ENCODE assay signal across 2 cellular contexts in the genomic region with DNA sequence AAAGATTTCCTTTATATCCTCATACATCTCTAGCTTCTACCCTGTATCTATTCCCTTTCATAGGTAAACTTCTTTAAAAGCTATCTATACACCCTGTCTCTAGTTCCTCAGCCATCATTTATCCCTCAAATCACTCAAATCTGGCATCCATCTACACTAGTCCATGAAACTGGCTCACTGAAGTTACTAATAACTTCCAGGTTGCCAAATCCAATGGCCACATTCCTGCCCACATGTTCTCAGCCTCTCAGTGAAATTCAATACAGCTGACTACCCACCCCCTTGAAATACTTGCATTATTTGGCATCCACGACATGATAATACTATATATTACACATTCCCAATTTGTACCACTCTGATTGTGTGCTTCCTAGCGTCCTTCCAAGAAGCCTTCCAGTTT.
TF ChIP-seq lines count a peak whose summit lies in the region.

No MANE protein-coding gene starts in this region.

TF ChIP-seq in GM23338, 12 proteins besides CTCF, POLR2A, EP300 and RAD21 (continues in another document):
- TF ChIP-seq EZH2 (IDR thresholded peaks at IDR 0.05; ENCODE audit: low read depth, unreplicated experiment) (no peak), JUNB (IDR thresholded peaks at IDR 0.05; ENCODE audit: unreplicated experiment) (no peak), ZNF331 (CRISPR knock-in tag; IDR thresholded peaks at IDR 0.05; ENCODE audit: low read depth) (no peak), POLR2AphosphoS5 (IDR thresholded peaks at IDR 0.05; ENCODE audit: low read depth) (no peak), CREB1 (CRISPR knock-in tag; IDR thresholded peaks at IDR 0.05; ENCODE audit: low read depth) (no peak), NANOG (IDR thresholded peaks at IDR 0.05; ENCODE audit: borderline replicate concordance) (no peak), ZNF114 (CRISPR knock-in tag; IDR thresholded peaks at IDR 0.05) (no peak), REST (IDR thresholded peaks at IDR 0.05; ENCODE audit: unreplicated experiment) (no peak)
- TF ChIP-seq, protein P1, sequence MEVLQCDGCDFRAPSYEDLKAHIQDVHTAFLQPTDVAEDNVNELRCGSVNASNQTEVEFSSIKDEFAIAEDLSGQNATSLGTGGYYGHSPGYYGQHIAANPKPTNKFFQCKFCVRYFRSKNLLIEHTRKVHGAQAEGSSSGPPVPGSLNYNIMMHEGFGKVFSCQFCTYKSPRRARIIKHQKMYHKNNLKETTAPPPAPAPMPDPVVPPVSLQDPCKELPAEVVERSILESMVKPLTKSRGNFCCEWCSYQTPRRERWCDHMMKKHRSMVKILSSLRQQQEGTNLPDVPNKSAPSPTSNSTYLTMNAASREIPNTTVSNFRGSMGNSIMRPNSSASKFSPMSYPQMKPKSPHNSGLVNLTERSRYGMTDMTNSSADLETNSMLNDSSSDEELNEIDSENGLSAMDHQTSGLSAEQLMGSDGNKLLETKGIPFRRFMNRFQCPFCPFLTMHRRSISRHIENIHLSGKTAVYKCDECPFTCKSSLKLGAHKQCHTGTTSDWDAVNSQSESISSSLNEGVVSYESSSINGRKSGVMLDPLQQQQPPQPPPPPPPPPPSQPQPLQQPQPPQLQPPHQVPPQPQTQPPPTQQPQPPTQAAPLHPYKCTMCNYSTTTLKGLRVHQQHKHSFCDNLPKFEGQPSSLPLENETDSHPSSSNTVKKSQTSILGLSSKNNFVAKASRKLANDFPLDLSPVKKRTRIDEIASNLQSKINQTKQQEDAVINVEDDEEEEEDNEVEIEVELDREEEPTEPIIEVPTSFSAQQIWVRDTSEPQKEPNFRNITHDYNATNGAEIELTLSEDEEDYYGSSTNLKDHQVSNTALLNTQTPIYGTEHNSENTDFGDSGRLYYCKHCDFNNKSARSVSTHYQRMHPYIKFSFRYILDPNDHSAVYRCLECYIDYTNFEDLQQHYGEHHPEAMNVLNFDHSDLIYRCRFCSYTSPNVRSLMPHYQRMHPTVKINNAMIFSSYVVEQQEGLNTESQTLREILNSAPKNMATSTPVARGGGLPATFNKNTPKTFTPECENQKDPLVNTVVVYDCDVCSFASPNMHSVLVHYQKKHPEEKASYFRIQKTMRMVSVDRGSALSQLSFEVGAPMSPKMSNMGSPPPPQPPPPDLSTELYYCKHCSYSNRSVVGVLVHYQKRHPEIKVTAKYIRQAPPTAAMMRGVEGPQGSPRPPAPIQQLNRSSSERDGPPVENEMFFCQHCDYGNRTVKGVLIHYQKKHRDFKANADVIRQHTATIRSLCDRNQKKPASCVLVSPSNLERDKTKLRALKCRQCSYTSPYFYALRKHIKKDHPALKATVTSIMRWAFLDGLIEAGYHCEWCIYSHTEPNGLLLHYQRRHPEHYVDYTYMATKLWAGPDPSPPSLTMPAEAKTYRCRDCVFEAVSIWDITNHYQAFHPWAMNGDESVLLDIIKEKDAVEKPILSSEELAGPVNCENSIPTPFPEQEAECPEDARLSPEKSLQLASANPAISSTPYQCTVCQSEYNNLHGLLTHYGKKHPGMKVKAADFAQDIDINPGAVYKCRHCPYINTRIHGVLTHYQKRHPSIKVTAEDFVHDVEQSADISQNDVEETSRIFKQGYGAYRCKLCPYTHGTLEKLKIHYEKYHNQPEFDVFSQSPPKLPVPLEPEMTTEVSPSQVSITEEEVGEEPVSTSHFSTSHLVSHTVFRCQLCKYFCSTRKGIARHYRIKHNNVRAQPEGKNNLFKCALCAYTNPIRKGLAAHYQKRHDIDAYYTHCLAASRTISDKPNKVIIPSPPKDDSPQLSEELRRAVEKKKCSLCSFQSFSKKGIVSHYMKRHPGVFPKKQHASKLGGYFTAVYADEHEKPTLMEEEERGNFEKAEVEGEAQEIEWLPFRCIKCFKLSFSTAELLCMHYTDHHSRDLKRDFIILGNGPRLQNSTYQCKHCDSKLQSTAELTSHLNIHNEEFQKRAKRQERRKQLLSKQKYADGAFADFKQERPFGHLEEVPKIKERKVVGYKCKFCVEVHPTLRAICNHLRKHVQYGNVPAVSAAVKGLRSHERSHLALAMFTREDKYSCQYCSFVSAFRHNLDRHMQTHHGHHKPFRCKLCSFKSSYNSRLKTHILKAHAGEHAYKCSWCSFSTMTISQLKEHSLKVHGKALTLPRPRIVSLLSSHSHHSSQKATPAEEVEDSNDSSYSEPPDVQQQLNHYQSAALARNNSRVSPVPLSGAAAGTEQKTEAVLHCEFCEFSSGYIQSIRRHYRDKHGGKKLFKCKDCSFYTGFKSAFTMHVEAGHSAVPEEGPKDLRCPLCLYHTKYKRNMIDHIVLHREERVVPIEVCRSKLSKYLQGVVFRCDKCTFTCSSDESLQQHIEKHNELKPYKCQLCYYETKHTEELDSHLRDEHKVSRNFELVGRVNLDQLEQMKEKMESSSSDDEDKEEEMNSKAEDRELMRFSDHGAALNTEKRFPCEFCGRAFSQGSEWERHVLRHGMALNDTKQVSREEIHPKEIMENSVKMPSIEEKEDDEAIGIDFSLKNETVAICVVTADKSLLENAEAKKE (CRISPR knock-in tag; IDR thresholded peaks at IDR 0.05), result no peak
- TF ChIP-seq, protein P2, sequence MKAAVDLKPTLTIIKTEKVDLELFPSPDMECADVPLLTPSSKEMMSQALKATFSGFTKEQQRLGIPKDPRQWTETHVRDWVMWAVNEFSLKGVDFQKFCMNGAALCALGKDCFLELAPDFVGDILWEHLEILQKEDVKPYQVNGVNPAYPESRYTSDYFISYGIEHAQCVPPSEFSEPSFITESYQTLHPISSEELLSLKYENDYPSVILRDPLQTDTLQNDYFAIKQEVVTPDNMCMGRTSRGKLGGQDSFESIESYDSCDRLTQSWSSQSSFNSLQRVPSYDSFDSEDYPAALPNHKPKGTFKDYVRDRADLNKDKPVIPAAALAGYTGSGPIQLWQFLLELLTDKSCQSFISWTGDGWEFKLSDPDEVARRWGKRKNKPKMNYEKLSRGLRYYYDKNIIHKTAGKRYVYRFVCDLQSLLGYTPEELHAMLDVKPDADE (IDR thresholded peaks at IDR 0.05), result no peak

TF ChIP-seq in WTC11, 78 proteins besides CTCF, POLR2A, EP300 and RAD21:
- no peak for TF ChIP-seq ATF1 (CRISPR knock-in tag; IDR thresholded peaks at IDR 0.05)
- no peak for TF ChIP-seq ZBTB43 (CRISPR knock-in tag; IDR thresholded peaks at IDR 0.05)
- TF ChIP-seq, protein P3, sequence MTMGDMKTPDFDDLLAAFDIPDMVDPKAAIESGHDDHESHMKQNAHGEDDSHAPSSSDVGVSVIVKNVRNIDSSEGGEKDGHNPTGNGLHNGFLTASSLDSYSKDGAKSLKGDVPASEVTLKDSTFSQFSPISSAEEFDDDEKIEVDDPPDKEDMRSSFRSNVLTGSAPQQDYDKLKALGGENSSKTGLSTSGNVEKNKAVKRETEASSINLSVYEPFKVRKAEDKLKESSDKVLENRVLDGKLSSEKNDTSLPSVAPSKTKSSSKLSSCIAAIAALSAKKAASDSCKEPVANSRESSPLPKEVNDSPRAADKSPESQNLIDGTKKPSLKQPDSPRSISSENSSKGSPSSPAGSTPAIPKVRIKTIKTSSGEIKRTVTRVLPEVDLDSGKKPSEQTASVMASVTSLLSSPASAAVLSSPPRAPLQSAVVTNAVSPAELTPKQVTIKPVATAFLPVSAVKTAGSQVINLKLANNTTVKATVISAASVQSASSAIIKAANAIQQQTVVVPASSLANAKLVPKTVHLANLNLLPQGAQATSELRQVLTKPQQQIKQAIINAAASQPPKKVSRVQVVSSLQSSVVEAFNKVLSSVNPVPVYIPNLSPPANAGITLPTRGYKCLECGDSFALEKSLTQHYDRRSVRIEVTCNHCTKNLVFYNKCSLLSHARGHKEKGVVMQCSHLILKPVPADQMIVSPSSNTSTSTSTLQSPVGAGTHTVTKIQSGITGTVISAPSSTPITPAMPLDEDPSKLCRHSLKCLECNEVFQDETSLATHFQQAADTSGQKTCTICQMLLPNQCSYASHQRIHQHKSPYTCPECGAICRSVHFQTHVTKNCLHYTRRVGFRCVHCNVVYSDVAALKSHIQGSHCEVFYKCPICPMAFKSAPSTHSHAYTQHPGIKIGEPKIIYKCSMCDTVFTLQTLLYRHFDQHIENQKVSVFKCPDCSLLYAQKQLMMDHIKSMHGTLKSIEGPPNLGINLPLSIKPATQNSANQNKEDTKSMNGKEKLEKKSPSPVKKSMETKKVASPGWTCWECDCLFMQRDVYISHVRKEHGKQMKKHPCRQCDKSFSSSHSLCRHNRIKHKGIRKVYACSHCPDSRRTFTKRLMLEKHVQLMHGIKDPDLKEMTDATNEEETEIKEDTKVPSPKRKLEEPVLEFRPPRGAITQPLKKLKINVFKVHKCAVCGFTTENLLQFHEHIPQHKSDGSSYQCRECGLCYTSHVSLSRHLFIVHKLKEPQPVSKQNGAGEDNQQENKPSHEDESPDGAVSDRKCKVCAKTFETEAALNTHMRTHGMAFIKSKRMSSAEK (CRISPR knock-in tag; IDR thresholded peaks at IDR 0.05; ENCODE audit: borderline replicate concordance), result no peak
- TF ChIP-seq ZNF263 (CRISPR knock-in tag; IDR thresholded peaks at IDR 0.05; ENCODE audit: low read depth), result no peak
- TF ChIP-seq CBFB (CRISPR knock-in tag; IDR thresholded peaks at IDR 0.05; ENCODE audit: low read depth), result no peak
- no peak for TF ChIP-seq TEAD4 (CRISPR knock-in tag; IDR thresholded peaks at IDR 0.05)
- TF ChIP-seq GRHL2 (CRISPR knock-in tag; IDR thresholded peaks at IDR 0.05; ENCODE audit: insufficient replicate concordance, severe bottlenecking), result no peak
- TF ChIP-seq E2F5 (CRISPR knock-in tag; IDR thresholded peaks at IDR 0.05), result no peak
- no peak for TF ChIP-seq ELF4 (CRISPR knock-in tag; IDR thresholded peaks at IDR 0.05; ENCODE audit: low read depth)
- TF ChIP-seq ATF2 (CRISPR knock-in tag; IDR thresholded peaks at IDR 0.05; ENCODE audit: borderline replicate concordance, low read depth), result no peak
- no peak for TF ChIP-seq TCF7 (CRISPR knock-in tag; IDR thresholded peaks at IDR 0.05; ENCODE audit: low read depth)
- TF ChIP-seq, protein P4, sequence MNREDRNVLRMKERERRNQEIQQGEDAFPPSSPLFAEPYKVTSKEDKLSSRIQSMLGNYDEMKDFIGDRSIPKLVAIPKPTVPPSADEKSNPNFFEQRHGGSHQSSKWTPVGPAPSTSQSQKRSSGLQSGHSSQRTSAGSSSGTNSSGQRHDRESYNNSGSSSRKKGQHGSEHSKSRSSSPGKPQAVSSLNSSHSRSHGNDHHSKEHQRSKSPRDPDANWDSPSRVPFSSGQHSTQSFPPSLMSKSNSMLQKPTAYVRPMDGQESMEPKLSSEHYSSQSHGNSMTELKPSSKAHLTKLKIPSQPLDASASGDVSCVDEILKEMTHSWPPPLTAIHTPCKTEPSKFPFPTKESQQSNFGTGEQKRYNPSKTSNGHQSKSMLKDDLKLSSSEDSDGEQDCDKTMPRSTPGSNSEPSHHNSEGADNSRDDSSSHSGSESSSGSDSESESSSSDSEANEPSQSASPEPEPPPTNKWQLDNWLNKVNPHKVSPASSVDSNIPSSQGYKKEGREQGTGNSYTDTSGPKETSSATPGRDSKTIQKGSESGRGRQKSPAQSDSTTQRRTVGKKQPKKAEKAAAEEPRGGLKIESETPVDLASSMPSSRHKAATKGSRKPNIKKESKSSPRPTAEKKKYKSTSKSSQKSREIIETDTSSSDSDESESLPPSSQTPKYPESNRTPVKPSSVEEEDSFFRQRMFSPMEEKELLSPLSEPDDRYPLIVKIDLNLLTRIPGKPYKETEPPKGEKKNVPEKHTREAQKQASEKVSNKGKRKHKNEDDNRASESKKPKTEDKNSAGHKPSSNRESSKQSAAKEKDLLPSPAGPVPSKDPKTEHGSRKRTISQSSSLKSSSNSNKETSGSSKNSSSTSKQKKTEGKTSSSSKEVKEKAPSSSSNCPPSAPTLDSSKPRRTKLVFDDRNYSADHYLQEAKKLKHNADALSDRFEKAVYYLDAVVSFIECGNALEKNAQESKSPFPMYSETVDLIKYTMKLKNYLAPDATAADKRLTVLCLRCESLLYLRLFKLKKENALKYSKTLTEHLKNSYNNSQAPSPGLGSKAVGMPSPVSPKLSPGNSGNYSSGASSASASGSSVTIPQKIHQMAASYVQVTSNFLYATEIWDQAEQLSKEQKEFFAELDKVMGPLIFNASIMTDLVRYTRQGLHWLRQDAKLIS (CRISPR knock-in tag; IDR thresholded peaks at IDR 0.05; ENCODE audit: borderline replicate concordance), result no peak
- no peak for TF ChIP-seq KAT7 (CRISPR knock-in tag; IDR thresholded peaks at IDR 0.05; ENCODE audit: borderline replicate concordance)
- TF ChIP-seq STAT6 (CRISPR knock-in tag; conservative IDR thresholded peaks at IDR 0.05; ENCODE audit: low read depth), result no peak
